34 cellular contexts compared by ENCODE assay signal in the genomic region with DNA sequence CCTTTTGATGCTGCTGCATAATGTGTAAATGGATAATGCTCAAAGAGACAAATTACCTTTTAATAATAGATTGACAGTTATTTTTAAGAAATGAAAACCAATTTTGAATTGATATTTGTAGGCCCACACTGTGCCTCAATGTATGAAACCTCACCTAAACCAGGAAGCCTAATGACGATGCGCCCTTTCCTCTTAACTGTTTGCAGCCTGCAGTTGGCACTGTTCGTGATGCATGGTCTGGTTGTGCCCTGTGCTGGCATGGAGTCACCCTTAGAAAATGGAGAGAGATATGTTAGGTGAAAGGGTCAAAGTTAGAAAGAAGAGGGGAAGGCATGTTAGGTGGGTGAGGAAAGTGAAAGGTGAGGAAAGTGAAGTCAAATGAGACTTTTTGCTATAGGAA.
DNase-seq lines count a peak whose midpoint lies in the region; ATAC-seq, FAIRE-seq and TF ChIP-seq lines count a peak whose summit lies in the region.
"Had no signal": no experiment of that assay in that cellular context is flagged by ENCODE, and none has a peak within 500 bp of the region (broad histone marks: within the 10 kb centered on the region; RNA-seq: fewer than 3 reads in every experiment).

No MANE protein-coding gene starts in this region.

- H4K20me1 ChIP-seq in SK-N-SH (ENCODE audit: insufficient read depth): no peaks in the 10 kb centered on the region

- H3K4me1 ChIP-seq in A549: peaks cover 67% of the 10 kb centered on the region
- peaks cover 0 to 8% of the 10 kb centered on the region in 2 experiments; a peak in 1 of 4 replicates for H3K4me1 ChIP-seq in SK-N-SH (ENCODE audit: control insufficient read depth in 1 of 2, insufficient read depth in 2 of 2, low read depth in 1 of 2, low read length in 1 of 2)
- H3K4me1 ChIP-seq: body of pancreas, right lobe of liver had no signal

- H3K79me2 ChIP-seq in SK-N-SH (ENCODE audit: insufficient read depth): no peaks in the 10 kb centered on the region

- no peaks in the 10 kb centered on the region for H3K27me3 ChIP-seq in SK-N-SH (ENCODE audit: insufficient read depth)
- H3K27me3 ChIP-seq: body of pancreas, esophagus muscularis mucosa, foreskin keratinocyte, left lung, right lobe of liver had no signal

- H3K4me2 ChIP-seq in A549 (peak overlapping the region; percentile 94), SK-N-SH (no peak overlapping the region)

- no peak for TF ChIP-seq POLR2A in A549 (IDR thresholded peaks at IDR 0.05; ENCODE audit: low read length)

- H3K27ac Mint-ChIP-seq in activated CD4-positive, alpha-beta T cell treated with anti-CD3 and anti-CD28 coated beads, Interleukin-2, amount 10 ng/mL, durations not matched to agents 24 days and 14 days: peak overlapping the region; percentile 67
- peak overlapping the region; percentile 76 for H3K27ac Mint-ChIP-seq in central memory CD8-positive, alpha-beta T cell (ENCODE audit: low read depth)

- TF ChIP-seq CTCF in A549 (IDR thresholded peaks at IDR 0.05) (no peak), SK-N-SH (IDR thresholded peaks at IDR 0.05) (no peak)

- TF ChIP-seq EP300 in A549 (IDR thresholded peaks at IDR 0.05) (no peak), SK-N-SH (IDR thresholded peaks at IDR 0.05; ENCODE audit: borderline replicate concordance in 1 of 2, low read depth in 1 of 2, low read length in 1 of 2) (no peak)

- 63% methylated on average over 3 of the region's 3 CpGs for WGBS in A549 (ENCODE audit: missing lambda C conversion rate)
- WGBS in SK-N-SH (ENCODE audit: low lambda C conversion rate): 83% methylated on average over 3 of the region's 3 CpGs

- H3F3A ChIP-seq in SK-N-SH (replicated peaks; ENCODE audit: insufficient read depth): no peaks in the 10 kb centered on the region

- no peak overlapping the region for H3K4me3 ChIP-seq in A549
- no peak overlapping the region for H3K4me3 ChIP-seq in SK-N-SH (ENCODE audit: low read depth in 2 of 2, low read length in 1 of 2)
- H3K4me3 ChIP-seq: body of pancreas, esophagus muscularis mucosa, left lung, right lobe of liver, thoracic aorta had no signal

- FAIRE-seq in A549 (lab: Jason Lieb, UNC): no peak
- FAIRE-seq: endometrium, GM12892, HepG2 had no signal

- CTCF ChIA-PET in A549 (lab: Yijun Ruan, JAX) (interaction anchor here (1.5 kb wide), 1 partner anchor 30 kb away, joined by 3 read pairs; no protein-coding TSS in a partner anchor), SK-N-SH (lab: Yijun Ruan, JAX) (no interaction called here)

- no peak for TF ChIP-seq RAD21 in A549 (conservative IDR thresholded peaks at IDR 0.05 in 1 of 2, IDR thresholded peaks at IDR 0.05 in 1 of 2)
- TF ChIP-seq RAD21 in SK-N-SH (IDR thresholded peaks at IDR 0.05; ENCODE audit: low read length): no peak

- peak; percentile 50 for DNase-seq in activated CD4-positive, alpha-beta T cell treated with anti-CD3 and anti-CD28 coated beads, Interleukin-2, amount 10 ng/mL, durations not matched to agents 24 days and 14 days
- DNase-seq in activated CD4-positive, alpha-beta T cell treated with anti-CD3 and anti-CD28 coated beads, Interleukin-2, amount 50 U/mL, for 4 hours: no peak
- no peak for DNase-seq in A549 (ENCODE audit: low read depth in 1 of 2, low spot score in 1 of 2)
- peak; percentile 6 for DNase-seq in Daoy (ENCODE audit: low read depth)
- no peak for DNase-seq in central memory CD8-positive, alpha-beta T cell (ENCODE audit: low spot score in 2 of 2)
- no peak for DNase-seq in SK-N-SH
- DNase-seq in NCI-H1092 (lab: John Stamatoyannopoulos, UW): no peak
- DNase-seq: activated CD4-positive, alpha-beta T cell treated with anti-CD3 and anti-CD28 coated beads for 48 hours; activated gamma-delta T cell treated with Interleukin-2 at 50 U/mL for 16 hours; AML-193; body of pancreas; dermis blood vessel endothelial cell; DMS153; foreskin keratinocyte; H9; head of caudate nucleus; Karpas-422; left lung; mesendoderm; NCI-H1436 treated with DMSO at 0.1 percent for 48 hours; NCI-H226; NCI-H526 treated with DMSO at 0.1 percent for 48 hours; posterior cingulate gyrus; right lobe of liver; Right ventricle myocardium superior; stimulated activated CD8-positive, alpha-beta memory T cell treated with anti-CD3 and anti-CD28 coated beads, Interleukin-4, amount 100 ng/mL, for 48 hours; stimulated activated naive CD8-positive, alpha-beta T cell treated with anti-CD3 and anti-CD28 coated beads, Interleukin-15, amount 100 ng/mL, for 72 hours; T1000 had no signal

- H3K9me3 Mint-ChIP-seq in activated CD4-positive, alpha-beta T cell treated with anti-CD3 and anti-CD28 coated beads, Interleukin-2, amount 10 ng/mL, durations not matched to agents 24 days and 14 days: no peaks in the 10 kb centered on the region
- no peaks in the 10 kb centered on the region for H3K9me3 Mint-ChIP-seq in central memory CD8-positive, alpha-beta T cell
- H3K9me3 Mint-ChIP-seq: H9; stimulated activated naive CD8-positive, alpha-beta T cell treated with anti-CD3 and anti-CD28 coated beads, Interleukin-15, amount 100 ng/mL, for 72 hours had no signal

- intact Hi-C loops in activated CD4-positive, alpha-beta T cell treated with anti-CD3 and anti-CD28 coated beads, Interleukin-2, amount 10 ng/mL, durations not matched to agents 24 days and 14 days (cut with micrococcal nuclease): loop anchor here (5.0 kb wide), 1 partner anchor 95 kb away; no protein-coding TSS in a partner anchor

- POLR2A ChIA-PET in A549 (lab: Yijun Ruan, JAX) (no interaction called here), SK-N-SH (lab: Yijun Ruan, JAX) (no interaction called here)

- no peaks in the 10 kb centered on the region for H3K27me3 Mint-ChIP-seq in activated CD4-positive, alpha-beta T cell treated with anti-CD3 and anti-CD28 coated beads, Interleukin-2, amount 10 ng/mL, durations not matched to agents 24 days and 14 days
- no peaks in the 10 kb centered on the region for H3K27me3 Mint-ChIP-seq in central memory CD8-positive, alpha-beta T cell
- H3K27me3 Mint-ChIP-seq: stimulated activated naive CD8-positive, alpha-beta T cell treated with anti-CD3 and anti-CD28 coated beads, Interleukin-15, amount 100 ng/mL, for 72 hours had no signal

- peaks cover 2% of the 10 kb centered on the region for H3K36me3 Mint-ChIP-seq in activated CD4-positive, alpha-beta T cell treated with anti-CD3 and anti-CD28 coated beads, Interleukin-2, amount 10 ng/mL, durations not matched to agents 24 days and 14 days (ENCODE audit: low read depth)
- H3K36me3 Mint-ChIP-seq in central memory CD8-positive, alpha-beta T cell (ENCODE audit: insufficient read depth): peaks cover 3% of the 10 kb centered on the region

- ATAC-seq in A549: peak in 1 of 2 experiments; percentile 43; a peak in 3 of 6 replicates
- no peak for ATAC-seq in central memory CD8-positive, alpha-beta T cell (replicated peaks; ENCODE audit: extremely low read depth, poor library complexity, severe bottlenecking)
- no peak for ATAC-seq in HG03442 (IDR thresholded peaks at IDR 0.05; ENCODE audit: unreplicated experiment)
- ATAC-seq: body of pancreas; foreskin keratinocyte; HepG2; left lung; right lobe of liver; stimulated activated naive CD8-positive, alpha-beta T cell treated with anti-CD3 and anti-CD28 coated beads, Interleukin-15, amount 100 ng/mL, for 72 hours had no signal

- no peaks in the 10 kb centered on the region for H3K9me2 ChIP-seq in SK-N-SH

- H3K9me3 ChIP-seq in A549: no peaks in the 10 kb centered on the region
- no peaks in the 10 kb centered on the region for H3K9me3 ChIP-seq in SK-N-SH
- H3K9me3 ChIP-seq: body of pancreas, esophagus muscularis mucosa, left lung, right lobe of liver, thoracic aorta had no signal

- H2AFZ ChIP-seq in SK-N-SH (ENCODE audit: low read depth): no peak overlapping the region

- peak overlapping the region; percentile 92 to 93 for H3K27ac ChIP-seq in A549
- H3K27ac ChIP-seq in SK-N-SH (ENCODE audit: low read depth in 2 of 2, low read length in 1 of 2): no peak overlapping the region
- H3K27ac ChIP-seq: body of pancreas, esophagus muscularis mucosa, foreskin keratinocyte, left lung, right lobe of liver, thoracic aorta had no signal

- peak overlapping the region; percentile 55 for H3K4me3 Mint-ChIP-seq in activated CD4-positive, alpha-beta T cell treated with anti-CD3 and anti-CD28 coated beads, Interleukin-2, amount 10 ng/mL, durations not matched to agents 24 days and 14 days
- H3K4me3 Mint-ChIP-seq in central memory CD8-positive, alpha-beta T cell: peak overlapping the region; percentile 48
- H3K4me3 Mint-ChIP-seq: H9; stimulated activated naive CD8-positive, alpha-beta T cell treated with anti-CD3 and anti-CD28 coated beads, Interleukin-15, amount 100 ng/mL, for 72 hours had no signal

- H3K4me1 Mint-ChIP-seq in activated CD4-positive, alpha-beta T cell treated with anti-CD3 and anti-CD28 coated beads, Interleukin-2, amount 10 ng/mL, durations not matched to agents 24 days and 14 days: peaks cover 28% of the 10 kb centered on the region
- peaks cover 37% of the 10 kb centered on the region for H3K4me1 Mint-ChIP-seq in central memory CD8-positive, alpha-beta T cell
- H3K4me1 Mint-ChIP-seq: stimulated activated naive CD8-positive, alpha-beta T cell treated with anti-CD3 and anti-CD28 coated beads, Interleukin-15, amount 100 ng/mL, for 72 hours had no signal

- no peak overlapping the region for H3K9ac ChIP-seq in SK-N-SH

- no peaks in the 10 kb centered on the region for H3K36me3 ChIP-seq in SK-N-SH (replicated peaks in 1 of 2; ENCODE audit: control insufficient read depth in 1 of 2, insufficient read depth in 2 of 2, low read length in 1 of 2)
- H3K36me3 ChIP-seq: left lung, right lobe of liver, thoracic aorta had no signal

TF ChIP-seq in A549, 52 proteins besides CTCF, POLR2A, EP300 and RAD21:
- TF ChIP-seq, protein P1, sequence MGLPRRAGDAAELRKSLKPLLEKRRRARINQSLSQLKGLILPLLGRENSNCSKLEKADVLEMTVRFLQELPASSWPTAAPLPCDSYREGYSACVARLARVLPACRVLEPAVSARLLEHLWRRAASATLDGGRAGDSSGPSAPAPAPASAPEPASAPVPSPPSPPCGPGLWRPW (IDR thresholded peaks at IDR 0.05): no peak
- TF ChIP-seq EHF (CRISPR knock-in tag; IDR thresholded peaks at IDR 0.05) (no peak), NFE2L2 (conservative IDR thresholded peaks at IDR 0.05; ENCODE audit: low read length) (no peak), KDM5A (IDR thresholded peaks at IDR 0.05) (no peak)

TF ChIP-seq in SK-N-SH, 30 proteins besides CTCF, POLR2A, EP300 and RAD21 (continues in another document):
- TF ChIP-seq TEAD4 (IDR thresholded peaks at IDR 0.05; ENCODE audit: borderline replicate concordance, insufficient read depth) (no peak), NFIC (IDR thresholded peaks at IDR 0.05; ENCODE audit: borderline replicate concordance) (no peak)

Comparison
In these comparisons a context has a peak if more than half of its experiments do, and no peak if none do; other contexts are left out.
1. DNase-seq: peak in activated CD4-positive, alpha-beta T cell treated with anti-CD3 and anti-CD28 coated beads, Interleukin-2, amount 10 ng/mL, durations not matched to agents 24 days and 14 days (single experiment) and Daoy (single experiment); none in activated CD4-positive, alpha-beta T cell treated with anti-CD3 and anti-CD28 coated beads, Interleukin-2, amount 50 U/mL, for 4 hours (0 of 2), A549 (0 of 2), central memory CD8-positive, alpha-beta T cell (0 of 2), SK-N-SH (single experiment) and NCI-H1092 (single experiment).
2. H3K27ac ChIP-seq: peak in A549 (2 of 2); none in SK-N-SH (0 of 2).